Comparison of ENCODE assay signal across 16 cellular contexts in the genomic region with DNA sequence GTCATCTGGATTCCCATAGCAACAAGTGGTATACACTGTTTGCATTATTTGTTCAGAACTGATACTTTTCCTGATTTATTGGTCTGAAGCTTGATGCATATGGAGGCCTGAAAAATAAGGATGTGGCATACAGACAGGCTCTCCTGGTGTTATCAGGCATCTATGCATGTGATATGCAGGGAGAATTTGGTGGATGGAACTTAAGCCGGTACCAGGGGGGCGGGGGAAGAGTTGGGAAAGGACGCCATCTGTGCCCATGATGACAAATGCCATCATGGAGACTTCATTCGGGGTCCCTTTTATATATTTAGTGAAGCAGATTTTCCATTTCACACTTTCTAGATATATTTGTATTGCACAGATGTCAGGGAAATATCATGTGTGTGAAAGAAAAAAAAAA. TPM values are rescaled to one million over a fixed set of nuclear protein-coding genes. Genes with fewer than 3 reads are reported as not detected.
DNase-seq lines count a peak whose midpoint lies in the region; ATAC-seq and TF ChIP-seq lines count a peak whose summit lies in the region.
"Had no signal": no experiment of that assay in that cellular context is flagged by ENCODE, and none has a peak within 500 bp of the region (broad histone marks: within the 10 kb centered on the region; RNA-seq: fewer than 3 reads in every experiment).

No MANE protein-coding gene starts in this region.

- no peak for ATAC-seq in GM19328 (IDR thresholded peaks at IDR 0.05; ENCODE audit: unreplicated experiment)

- no peak for TF ChIP-seq CTCF in dorsolateral prefrontal cortex (IDR thresholded peaks at IDR 0.05 in 54 of 56, conservative IDR thresholded peaks at IDR 0.05 in 2 of 56; ENCODE audit: low read depth in 1 of 56, partially characterized antibody in 56 of 56)

- peak overlapping the region; percentile 31 for H3K27ac ChIP-seq in SJSA1
- no peak overlapping the region for H3K27ac ChIP-seq in dorsolateral prefrontal cortex
- H3K27ac ChIP-seq: 22Rv1, HL-60 had no signal

- H3K9me3 ChIP-seq in SJSA1 (replicated peaks): no peaks in the 10 kb centered on the region
- H3K9me3 ChIP-seq: BE2C, Caco-2 had no signal

- peaks cover 68% of the 10 kb centered on the region for H3K4me1 ChIP-seq in SJSA1 (replicated peaks)
- H3K4me1 ChIP-seq: BE2C, Caco-2 had no signal

- DNase-seq in NCI-H82 (lab: John Stamatoyannopoulos, UW): peak; percentile 7
- no peak for DNase-seq in NCI-H82 treated with DMSO at 0.1 percent for 48 hours (lab: John Stamatoyannopoulos, UW; ENCODE audit: unreplicated experiment)
- DNase-seq in SJSA1 (ENCODE audit: low read depth in 1 of 2, low spot score in 2 of 2): no peak
- DNase-seq in dorsolateral prefrontal cortex: peak in 1 of 10 donors; percentile 32
- no peak for DNase-seq in NCI-H187 (lab: John Stamatoyannopoulos, UW)
- no peak for DNase-seq in NCI-H526 treated with DMSO at 0.1 percent for 48 hours (lab: John Stamatoyannopoulos, UW)
- DNase-seq: BE2C; Caco-2; CD8-positive, alpha-beta memory T cell; DND-41; GDM1; HCEC 1CT; KG1 had no signal

- H3K36me3 ChIP-seq in SJSA1: no peaks in the 10 kb centered on the region
- H3K36me3 ChIP-seq: BE2C had no signal

- H3K27me3 ChIP-seq in SJSA1 (replicated peaks) (peaks cover 18% of the 10 kb centered on the region), dorsolateral prefrontal cortex (peaks cover 0 to 83% (median 23%) of the 10 kb centered on the region in 45 donors)

- H3K4me3 ChIP-seq in SJSA1 (no peak overlapping the region), dorsolateral prefrontal cortex (peak overlapping the region in 33 of 59 donors; percentile 2 to 78 (median 70))

- intact Hi-C loops in dorsolateral prefrontal cortex (cut with DNase I): loop anchor here in 1 of 2 donors (10.0 kb wide), 1 partner anchor 173 kb away; no protein-coding TSS in a partner anchor

RNA-seq across cellular contexts. Expression of a gene that starts 5.4 kb away (rescaled TPM):
- total RNA-seq in SJSA1 (2014; rRNA removed; shearing (Covaris generic)): 19.1 TPM in 2 replicates
- 100 to 1,000 TPM in 79 of 120 experiments, 10 to 100 TPM in 41; 34.3 to 181 (median 107) TPM for total RNA-seq in dorsolateral prefrontal cortex
- total RNA-seq: CD8-positive, alpha-beta memory T cell had no signal
